15 cellular contexts compared by ENCODE assay signal in the genomic region with DNA sequence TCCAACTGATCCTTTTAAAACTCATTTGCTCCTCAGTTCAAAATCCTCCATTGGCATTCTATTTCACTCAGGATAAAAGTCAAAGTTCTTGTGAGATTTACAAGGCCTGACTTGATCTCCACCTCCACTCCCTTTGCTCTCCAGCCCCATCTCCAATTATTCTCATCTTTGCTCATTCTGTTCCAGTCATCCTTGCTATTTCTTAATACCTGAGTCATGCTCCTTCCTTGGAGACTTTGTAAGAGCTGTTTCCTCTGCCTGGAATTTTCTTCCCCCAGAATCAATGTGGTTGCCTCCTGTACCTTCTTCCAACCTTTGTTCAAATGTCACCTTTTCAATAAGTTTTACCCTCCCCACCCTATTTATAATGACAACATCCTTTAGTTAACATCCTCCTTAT.
"Had no signal": no experiment of that assay in that cellular context is flagged by ENCODE, and none has a peak within 500 bp of the region (broad histone marks: within the 10 kb centered on the region; RNA-seq: fewer than 3 reads in every experiment).

No MANE protein-coding gene starts in this region.

- H3K36me3 ChIP-seq: right lobe of liver, transverse colon had no signal

- H3K36me3 Mint-ChIP-seq: activated naive CD8-positive, alpha-beta T cell; naive thymus-derived CD4-positive, alpha-beta T cell had no signal

- H3K4me1 Mint-ChIP-seq: naive thymus-derived CD4-positive, alpha-beta T cell; T-helper 17 cell had no signal

- H3K4me3 ChIP-seq: lung, right lobe of liver, transverse colon had no signal

- H3K27ac Mint-ChIP-seq: activated naive CD8-positive, alpha-beta T cell; naive thymus-derived CD4-positive, alpha-beta T cell; progenitor cell of endocrine pancreas; T-helper 17 cell had no signal

- H3K4me3 Mint-ChIP-seq: activated naive CD8-positive, alpha-beta T cell; naive thymus-derived CD4-positive, alpha-beta T cell; T-helper 17 cell had no signal

- H3K4me1 ChIP-seq: right lobe of liver, transverse colon had no signal

- H3K27me3 Mint-ChIP-seq: activated naive CD8-positive, alpha-beta T cell; naive thymus-derived CD4-positive, alpha-beta T cell; progenitor cell of endocrine pancreas; T-helper 17 cell had no signal

- DNase-seq: activated CD4-positive, alpha-beta T cell treated with anti-CD3 and anti-CD28 coated beads, Interleukin-2, amount 50 U/mL, for 1 hour; activated effector memory CD4-positive, alpha-beta T cell treated with anti-CD3 and anti-CD28 coated beads, Interleukin-2, amount 50 U/mL, for 16 hours; activated T-cell treated with anti-CD3 and anti-CD28 coated beads, Interleukin-2, amount 50 U/mL, for 1 hour; hypothalamus; left colon; naive thymus-derived CD4-positive, alpha-beta T cell; nucleus accumbens; right lobe of liver; stimulated activated naive CD4-positive, alpha-beta T cell; substantia nigra; T-helper 17 cell; transverse colon had no signal

- ATAC-seq: left colon; naive thymus-derived CD4-positive, alpha-beta T cell; right lobe of liver; T-helper 17 cell had no signal

- H3K27ac ChIP-seq: right lobe of liver, transverse colon had no signal

- H3K9me3 ChIP-seq: right lobe of liver, transverse colon had no signal

- H3K27me3 ChIP-seq: right lobe of liver, transverse colon had no signal
